16 cellular contexts compared by ENCODE assay signal in genomic region chr7:106165328-106165727, GRCh38. TPM values are rescaled to one million over a fixed set of nuclear protein-coding genes. Genes with fewer than 3 reads are reported as not detected.
DNase-seq lines count a peak whose midpoint lies in the region; ATAC-seq and TF ChIP-seq lines count a peak whose summit lies in the region.
"Had no signal": no experiment of that assay in that cellular context is flagged by ENCODE, and none has a peak within 500 bp of the region (broad histone marks: within the 10 kb centered on the region; RNA-seq: fewer than 3 reads in every experiment).

No MANE protein-coding gene starts in this region.

- no peak overlapping the region for H3K56ac ChIP-seq in mesendoderm (ENCODE audit: low read length)

- H3K4me3 Mint-ChIP-seq in chondrocyte (ENCODE audit: unreplicated experiment), result no peak overlapping the region
- H3K4me3 Mint-ChIP-seq: CD8-positive, alpha-beta T cell; neural crest cell had no signal

- H3K4me1 Mint-ChIP-seq in chondrocyte (ENCODE audit: low read depth), result peaks cover 18% of the 10 kb centered on the region
- H3K4me1 Mint-ChIP-seq: neural crest cell had no signal

- peak overlapping the region; percentile 32 for H3K27ac Mint-ChIP-seq in chondrocyte (ENCODE audit: unreplicated experiment)
- H3K27ac Mint-ChIP-seq: CD8-positive, alpha-beta T cell had no signal

- no peak overlapping the region for H2BK5ac ChIP-seq in mesendoderm (ENCODE audit: low read length)

- no peak overlapping the region for H2AK5ac ChIP-seq in mesendoderm (ENCODE audit: low read length)

- intact Hi-C loops in mucosa of descending colon (cut with DNase I, micrococcal nuclease), result no loop called here
- intact Hi-C loops in upper lobe of right lung (cut with DNase I), result no loop called here

- peaks cover 8% of the 10 kb centered on the region for H3K36me3 Mint-ChIP-seq in chondrocyte (ENCODE audit: low read depth)

- peaks cover 5% of the 10 kb centered on the region for H3K27me3 Mint-ChIP-seq in chondrocyte (ENCODE audit: low read depth)

- H2BK15ac ChIP-seq in mesendoderm (replicated peaks; ENCODE audit: low read depth), result no peak overlapping the region

- no peak overlapping the region for H3K4me2 ChIP-seq in mesendoderm (ENCODE audit: low read length)
- H3K4me2 ChIP-seq: hepatocyte had no signal

- peaks cover 18% of the 10 kb centered on the region for H3K9me3 Mint-ChIP-seq in chondrocyte (ENCODE audit: low read depth)

- H3K79me1 ChIP-seq in mesendoderm (ENCODE audit: low read length), result no peaks in the 10 kb centered on the region

- H3K9ac ChIP-seq in mesendoderm (ENCODE audit: low read length), result no peak overlapping the region

- TF ChIP-seq CTCF in chondrocyte (IDR thresholded peaks at IDR 0.05), result no peak
- no peak for TF ChIP-seq CTCF in mucosa of descending colon (IDR thresholded peaks at IDR 0.05)
- no peak for TF ChIP-seq CTCF in upper lobe of right lung (IDR thresholded peaks at IDR 0.05)

- ATAC-seq in mucosa of descending colon (peak; percentile 9), upper lobe of right lung (no peak)
- ATAC-seq: CD8-positive, alpha-beta T cell; sciatic nerve; SK-N-SH treated with all-trans-retinoic acid at 6 μM for 48 hours had no signal

- no CpG with 5 or more reads among the region's 2 CpGs for WGBS in mesendoderm (ENCODE audit: extremely low coverage, insufficient coverage, low lambda C conversion rate)

- no peaks in the 10 kb centered on the region for H3K79me2 ChIP-seq in mesendoderm (ENCODE audit: control insufficient read depth, insufficient read depth, low read length)
- H3K79me2 ChIP-seq: hepatocyte had no signal

- H3K27ac ChIP-seq in upper lobe of right lung (no peak overlapping the region), mesendoderm (ENCODE audit: low read depth, low read length) (no peak overlapping the region)
- H3K27ac ChIP-seq: hepatocyte had no signal

- H3K4me1 ChIP-seq in mucosa of descending colon (ENCODE audit: low read depth), result no peaks in the 10 kb centered on the region
- H3K4me1 ChIP-seq in upper lobe of right lung, result peaks cover 15% of the 10 kb centered on the region
- H3K4me1 ChIP-seq in mesendoderm (ENCODE audit: control insufficient read depth, low read depth, low read length), result no peaks in the 10 kb centered on the region

- peak; percentile 39 for DNase-seq in GM04504 (ENCODE audit: low read depth)
- peak; percentile 32 for DNase-seq in NCI-H2171 (lab: John Stamatoyannopoulos, UW)
- DNase-seq in chondrocyte (ENCODE audit: low spot score), result no peak
- DNase-seq in mucosa of descending colon, result no peak
- no peak for DNase-seq in stimulated activated CD4-positive, alpha-beta T cell treated with anti-CD3 and anti-CD28 coated beads, Interleukin-1b, Interleukin-23, amount 100 ng/mL, for 48 hours
- DNase-seq in upper lobe of right lung, result no peak
- no peak for DNase-seq in mesendoderm
- no peak for DNase-seq in NCI-H146 treated with DMSO at 0.1 percent for 48 hours (lab: John Stamatoyannopoulos, UW; ENCODE audit: unreplicated experiment)
- DNase-seq: activated CD8-positive, alpha-beta memory T cell treated with anti-CD3 and anti-CD28 coated beads, Interleukin-2, amount 50 U/mL, for 48 hours; CD8-positive, alpha-beta T cell; effector CD4-positive, alpha-beta T cell; NCI-H1930 had no signal

- H3K4ac ChIP-seq in mesendoderm (ENCODE audit: low read depth, low read length), result no peak overlapping the region

- H3K4me3 ChIP-seq in mucosa of descending colon (no peak overlapping the region), upper lobe of right lung (no peak overlapping the region), mesendoderm (ENCODE audit: low read length) (no peak overlapping the region)
- H3K4me3 ChIP-seq: hepatocyte had no signal

- H4K8ac ChIP-seq in mesendoderm (ENCODE audit: low read depth, low read length), result no peak overlapping the region

- no peak overlapping the region for H3K18ac ChIP-seq in mesendoderm (ENCODE audit: low read length)

- H3K23ac ChIP-seq in mesendoderm (ENCODE audit: low read length), result no peak overlapping the region

- H2BK120ac ChIP-seq in mesendoderm (ENCODE audit: low read depth, low read length), result no peak overlapping the region

- H3K36me3 ChIP-seq in mucosa of descending colon (ENCODE audit: low read depth) (no peaks in the 10 kb centered on the region), upper lobe of right lung (no peaks in the 10 kb centered on the region), mesendoderm (ENCODE audit: control insufficient read depth, insufficient read depth, low read length) (no peaks in the 10 kb centered on the region)

- no peak overlapping the region for H4K5ac ChIP-seq in mesendoderm (ENCODE audit: low read length)

- H3K9me3 ChIP-seq in mucosa of descending colon, result peaks cover 13% of the 10 kb centered on the region
- H3K9me3 ChIP-seq in upper lobe of right lung, result no peaks in the 10 kb centered on the region

- no peaks in the 10 kb centered on the region for H3K27me3 ChIP-seq in upper lobe of right lung
- no peaks in the 10 kb centered on the region for H3K27me3 ChIP-seq in mesendoderm (ENCODE audit: insufficient read depth, low read length, poor library complexity)
- H3K27me3 ChIP-seq: hepatocyte had no signal

RNA-seq across cellular contexts. Expression of gene SYPL1, which starts 53.2 kb away (rescaled TPM):
- total RNA-seq in chondrocyte (53.9 to 75.7 TPM (median 71.8 TPM) in 3 replicates), mucosa of descending colon (100 to 1,000 TPM in 1 of 3 donors, 10 to 100 TPM in 2; 73.8 to 109 (median 80.8) TPM), upper lobe of right lung (92.4 TPM)
- 62.6 TPM for polyA plus RNA-seq in mesendoderm (2013, experiment 1 of 2)
- 61.6 TPM for polyA plus RNA-seq in mesendoderm (2013, experiment 2 of 2)

Comparison
In these comparisons a context has a peak if more than half of its experiments do, and no peak if none do; other contexts are left out.
1. DNase-seq: peak in GM04504 (single experiment) and NCI-H2171 (single experiment); none in chondrocyte (single experiment), mucosa of descending colon (0 of 3), stimulated activated CD4-positive, alpha-beta T cell treated with anti-CD3 and anti-CD28 coated beads, Interleukin-1b, Interleukin-23, amount 100 ng/mL, for 48 hours (single experiment), upper lobe of right lung (single experiment), mesendoderm (single experiment) and NCI-H146 treated with DMSO at 0.1 percent for 48 hours (single experiment).